14 cellular contexts compared by ENCODE assay signal in genomic region chr9:130194406-130194932, GRCh38. TPM values are rescaled to one million over a fixed set of nuclear protein-coding genes. Genes with fewer than 3 reads are reported as not detected.
DNase-seq lines count a peak whose midpoint lies in the region; ATAC-seq and TF ChIP-seq lines count a peak whose summit lies in the region.
"Had no signal": no experiment of that assay in that cellular context is flagged by ENCODE, and none has a peak within 500 bp of the region (broad histone marks: within the 10 kb centered on the region; RNA-seq: fewer than 3 reads in every experiment).

No MANE protein-coding gene starts in this region.

- POLR2A ChIA-PET in WTC11 (lab: Charles Lee) = interaction anchor here (0.6 kb wide), 1 partner anchor 79 kb away, joined by 3 read pairs; no protein-coding TSS in a partner anchor

- H3K14ac ChIP-seq in H9 (ENCODE audit: insufficient read depth, low read length) = no peak overlapping the region

- no peak overlapping the region for H2BK20ac ChIP-seq in H9 (ENCODE audit: low read depth, low read length, poor library complexity, severe bottlenecking)

- H3K4me3 ChIP-seq in gastroesophageal sphincter (no peak overlapping the region), rectal smooth muscle tissue (ENCODE audit: low read length) (no peak overlapping the region)
- H3K4me3 ChIP-seq: heart right ventricle had no signal

- no peak overlapping the region for H3K18ac ChIP-seq in H9 (ENCODE audit: insufficient read length, low read depth, low read length)

- H3K4ac ChIP-seq in H9 (ENCODE audit: low read depth, low read length) = no peak overlapping the region

- H3K36me3 Mint-ChIP-seq in H9 (ENCODE audit: insufficient read depth in 1 of 3, low read depth in 3 of 3) (no peaks in the 10 kb centered on the region), WTC11 (no peaks in the 10 kb centered on the region)

- no peak overlapping the region for H3K4me2 ChIP-seq in H9 (ENCODE audit: insufficient read depth, insufficient read length, low read length)

- TF ChIP-seq POLR2A in gastroesophageal sphincter (IDR thresholded peaks at IDR 0.05) = no peak

- H3T11ph ChIP-seq in H9 (ENCODE audit: low read length) = no peak overlapping the region

- H3K27ac Mint-ChIP-seq in H9 = peak overlapping the region in 2 of 3 experiments; percentile 82 to 90; a peak in 2 of 7 replicates
- peak overlapping the region; percentile 72; the same call in 1 of the 2 replicates for H3K27ac Mint-ChIP-seq in WTC11

- H3K23ac ChIP-seq in H9 (ENCODE audit: insufficient read length, low read depth, low read length) = no peak overlapping the region

- H3K27me3 Mint-ChIP-seq in H9 (ENCODE audit: low read depth) = no peaks in the 10 kb centered on the region; the same call in 1 of the 2 replicates
- no peaks in the 10 kb centered on the region for H3K27me3 Mint-ChIP-seq in WTC11 (ENCODE audit: low read depth)

- H3K27ac ChIP-seq in H9 (ENCODE audit: insufficient read length, low read depth, low read length) (no peak overlapping the region), gastroesophageal sphincter (peak overlapping the region; percentile 75 to 98 (median 90)), rectal smooth muscle tissue (ENCODE audit: low read depth, low read length) (peak overlapping the region; percentile 92)
- H3K27ac ChIP-seq: heart right ventricle had no signal

- no peaks in the 10 kb centered on the region for H3K23me2 ChIP-seq in H9 (ENCODE audit: insufficient read length, low read depth, low read length, poor library complexity, severe bottlenecking)

- H3K9me3 ChIP-seq in H9 (ENCODE audit: control insufficient read depth, low read depth, low read length) (no peaks in the 10 kb centered on the region), gastroesophageal sphincter (no peaks in the 10 kb centered on the region)
- H3K9me3 ChIP-seq: heart right ventricle had no signal

- TF ChIP-seq EP300 in gastroesophageal sphincter (IDR thresholded peaks at IDR 0.05) = no peak

- no peak overlapping the region for H2BK12ac ChIP-seq in H9 (ENCODE audit: insufficient read length, low read depth, low read length)

- no peak for ATAC-seq in WTC11
- no peak for ATAC-seq in gastroesophageal sphincter
- no peak for ATAC-seq in GM18502 (IDR thresholded peaks at IDR 0.05; ENCODE audit: poor library complexity, unreplicated experiment)

- H2BK15ac ChIP-seq in H9 (ENCODE audit: low read depth, low read length) = no peak overlapping the region

- no CpG with 5 or more reads among the region's 6 CpGs for WGBS in H9 (ENCODE audit: extremely low coverage, insufficient read length, low lambda C conversion rate)
- 19 to 33% methylated on average over 3 to 5 of the region's 6 CpGs for WGBS in gastroesophageal sphincter (ENCODE audit: low coverage in 1 of 2), 2 donors

- H2AFZ ChIP-seq in H9 (ENCODE audit: low read length) = no peak overlapping the region

- no peaks in the 10 kb centered on the region for H3K9me3 Mint-ChIP-seq in H9
- no peaks in the 10 kb centered on the region for H3K9me3 Mint-ChIP-seq in WTC11

- peaks cover 2% of the 10 kb centered on the region; the same call in 1 of the 2 replicates for H3K79me2 ChIP-seq in H9 (ENCODE audit: insufficient read depth, low read length)

- H3K4me3 Mint-ChIP-seq in H9 = no peak overlapping the region
- H3K4me3 Mint-ChIP-seq in WTC11 = no peak overlapping the region

- no peak overlapping the region for H3K56ac ChIP-seq in H9 (ENCODE audit: insufficient read length, low read depth, low read length)

- H3K9ac ChIP-seq in H9 (ENCODE audit: extremely low read depth, insufficient read length, low read length) (no peak overlapping the region), rectal smooth muscle tissue (ENCODE audit: low read length) (no peak overlapping the region)

- peaks cover 8% of the 10 kb centered on the region for H3K79me1 ChIP-seq in H9 (ENCODE audit: insufficient read depth, low read depth, low read length, poor library complexity, severe bottlenecking)

- H3K27me3 ChIP-seq in H9 (ENCODE audit: insufficient read depth, low read length) = no peaks in the 10 kb centered on the region
- H3K27me3 ChIP-seq in gastroesophageal sphincter = no peaks in the 10 kb centered on the region
- H3K27me3 ChIP-seq in rectal smooth muscle tissue (ENCODE audit: control insufficient read depth, insufficient read depth, low read length) = no peaks in the 10 kb centered on the region
- H3K27me3 ChIP-seq: heart right ventricle had no signal

- DNase-seq in H9 (no peak), WTC11 (ENCODE audit: low spot score) (no peak), SHP77 treated with DMSO at 0.1 percent for 48 hours (lab: John Stamatoyannopoulos, UW) (no peak), cerebellar cortex (ENCODE audit: low spot score) (no peak), RKO (ENCODE audit: low spot score) (no peak)
- DNase-seq: activated CD4-positive, alpha-beta T cell treated with anti-CD3 and anti-CD28 coated beads for 48 hours; activated CD8-positive, alpha-beta memory T cell treated with anti-CD3 and anti-CD28 coated beads, Interleukin-2, amount 50 U/mL, for 4 hours; heart right ventricle; NCI-H187 treated with DMSO at 0.1 percent for 48 hours; NCI-H524 treated with DMSO at 0.1 percent for 48 hours had no signal

- H4K5ac ChIP-seq in H9 (ENCODE audit: insufficient read length, low read depth, low read length) = no peak overlapping the region

- H2BK120ac ChIP-seq in H9 (ENCODE audit: low read depth, low read length, poor library complexity, severe bottlenecking) = no peak overlapping the region

- no peak overlapping the region for H4K8ac ChIP-seq in H9 (replicated peaks; ENCODE audit: insufficient read length, low read depth, low read length)

- no peak for TF ChIP-seq CTCF in H9 (conservative IDR thresholded peaks at IDR 0.05)
- TF ChIP-seq CTCF in WTC11 (IDR thresholded peaks at IDR 0.05) = no peak
- TF ChIP-seq CTCF in gastroesophageal sphincter (IDR thresholded peaks at IDR 0.05) = no peak

- no peak overlapping the region for H4K91ac ChIP-seq in H9 (ENCODE audit: insufficient read length, low read depth, low read length)

- H2AK5ac ChIP-seq in H9 (ENCODE audit: insufficient read length, low read length) = no peak overlapping the region

- H3K36me3 ChIP-seq in gastroesophageal sphincter (no peaks in the 10 kb centered on the region), rectal smooth muscle tissue (ENCODE audit: control insufficient read depth, insufficient read depth, low read length) (no peaks in the 10 kb centered on the region)
- H3K36me3 ChIP-seq: heart right ventricle had no signal

- no peak overlapping the region for H2BK5ac ChIP-seq in H9 (ENCODE audit: insufficient read length, low read length)

- H4K20me1 ChIP-seq in H9 (ENCODE audit: control insufficient read depth, insufficient read depth, insufficient read length) = no peaks in the 10 kb centered on the region

- H3K4me1 ChIP-seq in H9 (ENCODE audit: insufficient read depth, low read length) (no peaks in the 10 kb centered on the region), gastroesophageal sphincter (peaks cover 0 to 100% (median 56%) of the 10 kb centered on the region in 3 donors), rectal smooth muscle tissue (ENCODE audit: control insufficient read depth, insufficient read depth, low read length) (peaks cover 78% of the 10 kb centered on the region)

- peaks cover 25 to 29% of the 10 kb centered on the region in 2 experiments for H3K4me1 Mint-ChIP-seq in H9
- peaks cover 23% of the 10 kb centered on the region for H3K4me1 Mint-ChIP-seq in WTC11

- CTCF ChIA-PET in WTC11 (lab: Charles Lee) = interaction anchor here (0.5 to 1.7 kb wide), 6 partner anchors 9 to 49 kb away, joined by 3 to 8 read pairs (median 4); no protein-coding TSS in a partner anchor

TF ChIP-seq in WTC11, 78 proteins besides CTCF, POLR2A, EP300 and RAD21 (continues in another document):
- TF ChIP-seq, protein P1, sequence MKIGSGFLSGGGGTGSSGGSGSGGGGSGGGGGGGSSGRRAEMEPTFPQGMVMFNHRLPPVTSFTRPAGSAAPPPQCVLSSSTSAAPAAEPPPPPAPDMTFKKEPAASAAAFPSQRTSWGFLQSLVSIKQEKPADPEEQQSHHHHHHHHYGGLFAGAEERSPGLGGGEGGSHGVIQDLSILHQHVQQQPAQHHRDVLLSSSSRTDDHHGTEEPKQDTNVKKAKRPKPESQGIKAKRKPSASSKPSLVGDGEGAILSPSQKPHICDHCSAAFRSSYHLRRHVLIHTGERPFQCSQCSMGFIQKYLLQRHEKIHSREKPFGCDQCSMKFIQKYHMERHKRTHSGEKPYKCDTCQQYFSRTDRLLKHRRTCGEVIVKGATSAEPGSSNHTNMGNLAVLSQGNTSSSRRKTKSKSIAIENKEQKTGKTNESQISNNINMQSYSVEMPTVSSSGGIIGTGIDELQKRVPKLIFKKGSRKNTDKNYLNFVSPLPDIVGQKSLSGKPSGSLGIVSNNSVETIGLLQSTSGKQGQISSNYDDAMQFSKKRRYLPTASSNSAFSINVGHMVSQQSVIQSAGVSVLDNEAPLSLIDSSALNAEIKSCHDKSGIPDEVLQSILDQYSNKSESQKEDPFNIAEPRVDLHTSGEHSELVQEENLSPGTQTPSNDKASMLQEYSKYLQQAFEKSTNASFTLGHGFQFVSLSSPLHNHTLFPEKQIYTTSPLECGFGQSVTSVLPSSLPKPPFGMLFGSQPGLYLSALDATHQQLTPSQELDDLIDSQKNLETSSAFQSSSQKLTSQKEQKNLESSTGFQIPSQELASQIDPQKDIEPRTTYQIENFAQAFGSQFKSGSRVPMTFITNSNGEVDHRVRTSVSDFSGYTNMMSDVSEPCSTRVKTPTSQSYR (CRISPR knock-in tag; IDR thresholded peaks at IDR 0.05) = no peak
- no peak for TF ChIP-seq ZNF671 (CRISPR knock-in tag; IDR thresholded peaks at IDR 0.05)

RNA-seq across cellular contexts. Expression of gene NCS1, which starts 22.3 kb away (rescaled TPM):
- total RNA-seq in H9 (2021) (35.0 and 38.1 TPM in 2 replicates), WTC11 (2021) (31.8 to 32.6 TPM (median 32.4 TPM) in 3 replicates), gastroesophageal sphincter (100 to 1,000 TPM; 105 to 231 (median 127) TPM)
- total RNA-seq: OCI-LY7 had no signal
